Comparison of ENCODE assay signal across 1 cellular context in the genomic region with DNA sequence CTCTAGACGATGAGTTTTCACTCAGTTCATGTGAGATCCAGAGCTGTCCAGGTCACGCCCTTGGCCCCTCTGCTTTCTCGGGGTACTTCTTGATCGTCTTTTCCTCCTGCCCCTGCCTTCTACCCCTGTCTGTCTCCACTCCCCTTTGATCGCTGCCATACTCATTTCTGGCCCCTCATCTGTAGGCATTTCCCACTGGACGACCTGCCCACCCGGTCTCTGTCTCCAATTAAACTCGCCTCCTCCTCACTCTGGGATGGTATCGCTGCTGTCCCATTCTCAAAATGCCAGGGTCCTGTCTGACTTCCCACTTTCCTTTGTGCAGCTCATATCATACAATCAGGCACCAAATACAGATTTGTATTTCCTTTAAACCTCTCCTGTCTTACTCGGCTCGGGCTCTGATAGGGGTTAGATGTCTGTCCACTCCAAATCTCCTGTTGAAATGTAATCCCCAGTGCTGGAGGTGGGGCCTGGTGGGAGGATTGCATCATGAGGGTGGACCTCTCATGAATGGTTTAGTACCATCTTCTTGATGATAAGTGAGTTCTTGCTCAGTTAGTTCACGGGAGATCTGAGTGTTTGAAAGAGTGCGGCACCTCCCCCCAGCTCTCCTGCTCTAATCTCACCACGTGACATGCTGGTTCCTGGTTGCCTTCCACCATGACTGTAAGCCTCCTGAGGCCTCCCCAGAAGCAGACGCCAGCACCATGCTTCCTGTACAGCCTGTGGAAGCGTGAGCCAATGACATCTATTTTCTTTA.
TF ChIP-seq lines count a peak whose summit lies in the region.

No MANE protein-coding gene starts in this region.

TF ChIP-seq in K562, 482 proteins besides CTCF, POLR2A, EP300 and RAD21 (continued from another document and continues in another):
- TF ChIP-seq SLC30A9 (CRISPR knock-in tag; IDR thresholded peaks at IDR 0.05) (no peak), ZNF644 (tag; IDR thresholded peaks at IDR 0.05; ENCODE audit: low read depth) (no peak; the same call in 1 of the 2 replicates), ATF7 (IDR thresholded peaks at IDR 0.05) (peak; percentile 92), CBX3 (IDR thresholded peaks at IDR 0.05; ENCODE audit: borderline replicate concordance in 1 of 2, low read length in 2 of 2) (peak in 1 of 2 experiments; percentile 87; a peak in 2 of 3 replicates), TCF7 (IDR thresholded peaks at IDR 0.05; ENCODE audit: borderline replicate concordance) (no peak), JUN (IDR thresholded peaks at IDR 0.05; ENCODE audit: borderline replicate concordance, low read depth, low read length) (no peak), JUN (CRISPR knock-in tag; IDR thresholded peaks at IDR 0.05; ENCODE audit: borderline replicate concordance) (0 out of 2 replicates have a peak, but pooled peaks have one; percentile 36), SMARCC2 (IDR thresholded peaks at IDR 0.05; ENCODE audit: low read depth) (peak; percentile 23; the same call in 1 of the 2 replicates), RFX5 (IDR thresholded peaks at IDR 0.05; ENCODE audit: low read depth, low read length) (no peak), NFYB (IDR thresholded peaks at IDR 0.05; ENCODE audit: extremely low read depth, insufficient read length) (no peak), FOXP1 (CRISPR knock-in tag; IDR thresholded peaks at IDR 0.05) (0 out of 2 replicates have a peak, but pooled peaks have one; percentile 10), ZNF766 (CRISPR knock-in tag; conservative IDR thresholded peaks at IDR 0.05) (peak; percentile 77), CTBP1 (IDR thresholded peaks at IDR 0.05; ENCODE audit: borderline replicate concordance) (peak; percentile 69; the same call in 1 of the 2 replicates), DIDO1 (tag; IDR thresholded peaks at IDR 0.05; ENCODE audit: low read depth) (no peak), MCM2 (IDR thresholded peaks at IDR 0.05; ENCODE audit: low read depth) (no peak), SUPT5H (IDR thresholded peaks at IDR 0.05) (no peak), RCOR1 (IDR thresholded peaks at IDR 0.05; ENCODE audit: borderline replicate concordance in 1 of 2, low read depth in 2 of 2, low read length in 2 of 2) (peak in 1 of 2 experiments; percentile 74; a peak in 2 of 4 replicates), NCOR1 (IDR thresholded peaks at IDR 0.05) (0 out of 2 replicates have a peak, but pooled peaks have one; percentile 4), ZNF253 (CRISPR knock-in tag; conservative IDR thresholded peaks at IDR 0.05) (no peak)
- TF ChIP-seq, protein P1, sequence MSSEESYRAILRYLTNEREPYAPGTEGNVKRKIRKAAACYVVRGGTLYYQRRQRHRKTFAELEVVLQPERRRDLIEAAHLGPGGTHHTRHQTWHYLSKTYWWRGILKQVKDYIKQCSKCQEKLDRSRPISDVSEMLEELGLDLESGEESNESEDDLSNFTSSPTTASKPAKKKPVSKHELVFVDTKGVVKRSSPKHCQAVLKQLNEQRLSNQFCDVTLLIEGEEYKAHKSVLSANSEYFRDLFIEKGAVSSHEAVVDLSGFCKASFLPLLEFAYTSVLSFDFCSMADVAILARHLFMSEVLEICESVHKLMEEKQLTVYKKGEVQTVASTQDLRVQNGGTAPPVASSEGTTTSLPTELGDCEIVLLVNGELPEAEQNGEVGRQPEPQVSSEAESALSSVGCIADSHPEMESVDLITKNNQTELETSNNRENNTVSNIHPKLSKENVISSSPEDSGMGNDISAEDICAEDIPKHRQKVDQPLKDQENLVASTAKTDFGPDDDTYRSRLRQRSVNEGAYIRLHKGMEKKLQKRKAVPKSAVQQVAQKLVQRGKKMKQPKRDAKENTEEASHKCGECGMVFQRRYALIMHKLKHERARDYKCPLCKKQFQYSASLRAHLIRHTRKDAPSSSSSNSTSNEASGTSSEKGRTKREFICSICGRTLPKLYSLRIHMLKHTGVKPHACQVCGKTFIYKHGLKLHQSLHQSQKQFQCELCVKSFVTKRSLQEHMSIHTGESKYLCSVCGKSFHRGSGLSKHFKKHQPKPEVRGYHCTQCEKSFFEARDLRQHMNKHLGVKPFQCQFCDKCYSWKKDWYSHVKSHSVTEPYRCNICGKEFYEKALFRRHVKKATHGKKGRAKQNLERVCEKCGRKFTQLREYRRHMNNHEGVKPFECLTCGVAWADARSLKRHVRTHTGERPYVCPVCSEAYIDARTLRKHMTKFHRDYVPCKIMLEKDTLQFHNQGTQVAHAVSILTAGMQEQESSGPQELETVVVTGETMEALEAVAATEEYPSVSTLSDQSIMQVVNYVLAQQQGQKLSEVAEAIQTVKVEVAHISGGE (CRISPR knock-in tag; IDR thresholded peaks at IDR 0.05) = peak in 1 of 3 experiments; percentile 40; a peak in 1 of 6 replicates
- TF ChIP-seq, protein P2, sequence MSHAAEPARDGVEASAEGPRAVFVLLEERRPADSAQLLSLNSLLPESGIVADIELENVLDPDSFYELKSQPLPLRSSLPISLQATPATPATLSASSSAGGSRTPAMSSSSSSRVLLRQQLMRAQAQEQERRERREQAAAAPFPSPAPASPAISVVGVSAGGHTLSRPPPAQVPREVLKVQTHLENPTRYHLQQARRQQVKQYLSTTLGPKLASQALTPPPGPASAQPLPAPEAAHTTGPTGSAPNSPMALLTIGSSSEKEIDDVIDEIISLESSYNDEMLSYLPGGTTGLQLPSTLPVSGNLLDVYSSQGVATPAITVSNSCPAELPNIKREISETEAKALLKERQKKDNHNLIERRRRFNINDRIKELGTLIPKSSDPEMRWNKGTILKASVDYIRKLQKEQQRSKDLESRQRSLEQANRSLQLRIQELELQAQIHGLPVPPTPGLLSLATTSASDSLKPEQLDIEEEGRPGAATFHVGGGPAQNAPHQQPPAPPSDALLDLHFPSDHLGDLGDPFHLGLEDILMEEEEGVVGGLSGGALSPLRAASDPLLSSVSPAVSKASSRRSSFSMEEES (CRISPR knock-in tag; IDR thresholded peaks at IDR 0.05) = peak; percentile 93
- TF ChIP-seq, protein P3, sequence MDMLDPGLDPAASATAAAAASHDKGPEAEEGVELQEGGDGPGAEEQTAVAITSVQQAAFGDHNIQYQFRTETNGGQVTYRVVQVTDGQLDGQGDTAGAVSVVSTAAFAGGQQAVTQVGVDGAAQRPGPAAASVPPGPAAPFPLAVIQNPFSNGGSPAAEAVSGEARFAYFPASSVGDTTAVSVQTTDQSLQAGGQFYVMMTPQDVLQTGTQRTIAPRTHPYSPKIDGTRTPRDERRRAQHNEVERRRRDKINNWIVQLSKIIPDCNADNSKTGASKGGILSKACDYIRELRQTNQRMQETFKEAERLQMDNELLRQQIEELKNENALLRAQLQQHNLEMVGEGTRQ (CRISPR knock-in tag; IDR thresholded peaks at IDR 0.05) = peak; percentile 89
- TF ChIP-seq, protein P4, sequence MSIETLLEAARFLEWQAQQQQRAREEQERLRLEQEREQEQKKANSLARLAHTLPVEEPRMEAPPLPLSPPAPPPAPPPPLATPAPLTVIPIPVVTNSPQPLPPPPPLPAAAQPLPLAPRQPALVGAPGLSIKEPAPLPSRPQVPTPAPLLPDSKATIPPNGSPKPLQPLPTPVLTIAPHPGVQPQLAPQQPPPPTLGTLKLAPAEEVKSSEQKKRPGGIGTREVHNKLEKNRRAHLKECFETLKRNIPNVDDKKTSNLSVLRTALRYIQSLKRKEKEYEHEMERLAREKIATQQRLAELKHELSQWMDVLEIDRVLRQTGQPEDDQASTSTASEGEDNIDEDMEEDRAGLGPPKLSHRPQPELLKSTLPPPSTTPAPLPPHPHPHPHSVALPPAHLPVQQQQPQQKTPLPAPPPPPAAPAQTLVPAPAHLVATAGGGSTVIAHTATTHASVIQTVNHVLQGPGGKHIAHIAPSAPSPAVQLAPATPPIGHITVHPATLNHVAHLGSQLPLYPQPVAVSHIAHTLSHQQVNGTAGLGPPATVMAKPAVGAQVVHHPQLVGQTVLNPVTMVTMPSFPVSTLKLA (conservative IDR thresholded peaks at IDR 0.05) = peak; percentile 27 to 42; a peak in 2 of 4 replicates
- TF ChIP-seq, protein P5, sequence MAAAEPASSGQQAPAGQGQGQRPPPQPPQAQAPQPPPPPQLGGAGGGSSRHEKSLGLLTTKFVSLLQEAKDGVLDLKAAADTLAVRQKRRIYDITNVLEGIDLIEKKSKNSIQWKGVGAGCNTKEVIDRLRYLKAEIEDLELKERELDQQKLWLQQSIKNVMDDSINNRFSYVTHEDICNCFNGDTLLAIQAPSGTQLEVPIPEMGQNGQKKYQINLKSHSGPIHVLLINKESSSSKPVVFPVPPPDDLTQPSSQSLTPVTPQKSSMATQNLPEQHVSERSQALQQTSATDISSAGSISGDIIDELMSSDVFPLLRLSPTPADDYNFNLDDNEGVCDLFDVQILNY (CRISPR knock-in tag; IDR thresholded peaks at IDR 0.05) = no peak
- TF ChIP-seq, protein P6, sequence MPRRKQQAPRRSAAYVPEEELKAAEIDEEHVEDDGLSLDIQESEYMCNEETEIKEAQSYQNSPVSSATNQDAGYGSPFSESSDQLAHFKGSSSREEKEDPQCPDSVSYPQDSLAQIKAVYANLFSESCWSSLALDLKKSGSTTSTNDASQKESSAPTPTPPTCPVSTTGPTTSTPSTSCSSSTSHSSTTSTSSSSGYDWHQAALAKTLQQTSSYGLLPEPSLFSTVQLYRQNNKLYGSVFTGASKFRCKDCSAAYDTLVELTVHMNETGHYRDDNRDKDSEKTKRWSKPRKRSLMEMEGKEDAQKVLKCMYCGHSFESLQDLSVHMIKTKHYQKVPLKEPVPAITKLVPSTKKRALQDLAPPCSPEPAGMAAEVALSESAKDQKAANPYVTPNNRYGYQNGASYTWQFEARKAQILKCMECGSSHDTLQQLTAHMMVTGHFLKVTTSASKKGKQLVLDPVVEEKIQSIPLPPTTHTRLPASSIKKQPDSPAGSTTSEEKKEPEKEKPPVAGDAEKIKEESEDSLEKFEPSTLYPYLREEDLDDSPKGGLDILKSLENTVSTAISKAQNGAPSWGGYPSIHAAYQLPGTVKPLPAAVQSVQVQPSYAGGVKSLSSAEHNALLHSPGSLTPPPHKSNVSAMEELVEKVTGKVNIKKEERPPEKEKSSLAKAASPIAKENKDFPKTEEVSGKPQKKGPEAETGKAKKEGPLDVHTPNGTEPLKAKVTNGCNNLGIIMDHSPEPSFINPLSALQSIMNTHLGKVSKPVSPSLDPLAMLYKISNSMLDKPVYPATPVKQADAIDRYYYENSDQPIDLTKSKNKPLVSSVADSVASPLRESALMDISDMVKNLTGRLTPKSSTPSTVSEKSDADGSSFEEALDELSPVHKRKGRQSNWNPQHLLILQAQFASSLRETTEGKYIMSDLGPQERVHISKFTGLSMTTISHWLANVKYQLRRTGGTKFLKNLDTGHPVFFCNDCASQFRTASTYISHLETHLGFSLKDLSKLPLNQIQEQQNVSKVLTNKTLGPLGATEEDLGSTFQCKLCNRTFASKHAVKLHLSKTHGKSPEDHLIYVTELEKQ (CRISPR knock-in tag; IDR thresholded peaks at IDR 0.05) = no peak
- TF ChIP-seq, protein P7, sequence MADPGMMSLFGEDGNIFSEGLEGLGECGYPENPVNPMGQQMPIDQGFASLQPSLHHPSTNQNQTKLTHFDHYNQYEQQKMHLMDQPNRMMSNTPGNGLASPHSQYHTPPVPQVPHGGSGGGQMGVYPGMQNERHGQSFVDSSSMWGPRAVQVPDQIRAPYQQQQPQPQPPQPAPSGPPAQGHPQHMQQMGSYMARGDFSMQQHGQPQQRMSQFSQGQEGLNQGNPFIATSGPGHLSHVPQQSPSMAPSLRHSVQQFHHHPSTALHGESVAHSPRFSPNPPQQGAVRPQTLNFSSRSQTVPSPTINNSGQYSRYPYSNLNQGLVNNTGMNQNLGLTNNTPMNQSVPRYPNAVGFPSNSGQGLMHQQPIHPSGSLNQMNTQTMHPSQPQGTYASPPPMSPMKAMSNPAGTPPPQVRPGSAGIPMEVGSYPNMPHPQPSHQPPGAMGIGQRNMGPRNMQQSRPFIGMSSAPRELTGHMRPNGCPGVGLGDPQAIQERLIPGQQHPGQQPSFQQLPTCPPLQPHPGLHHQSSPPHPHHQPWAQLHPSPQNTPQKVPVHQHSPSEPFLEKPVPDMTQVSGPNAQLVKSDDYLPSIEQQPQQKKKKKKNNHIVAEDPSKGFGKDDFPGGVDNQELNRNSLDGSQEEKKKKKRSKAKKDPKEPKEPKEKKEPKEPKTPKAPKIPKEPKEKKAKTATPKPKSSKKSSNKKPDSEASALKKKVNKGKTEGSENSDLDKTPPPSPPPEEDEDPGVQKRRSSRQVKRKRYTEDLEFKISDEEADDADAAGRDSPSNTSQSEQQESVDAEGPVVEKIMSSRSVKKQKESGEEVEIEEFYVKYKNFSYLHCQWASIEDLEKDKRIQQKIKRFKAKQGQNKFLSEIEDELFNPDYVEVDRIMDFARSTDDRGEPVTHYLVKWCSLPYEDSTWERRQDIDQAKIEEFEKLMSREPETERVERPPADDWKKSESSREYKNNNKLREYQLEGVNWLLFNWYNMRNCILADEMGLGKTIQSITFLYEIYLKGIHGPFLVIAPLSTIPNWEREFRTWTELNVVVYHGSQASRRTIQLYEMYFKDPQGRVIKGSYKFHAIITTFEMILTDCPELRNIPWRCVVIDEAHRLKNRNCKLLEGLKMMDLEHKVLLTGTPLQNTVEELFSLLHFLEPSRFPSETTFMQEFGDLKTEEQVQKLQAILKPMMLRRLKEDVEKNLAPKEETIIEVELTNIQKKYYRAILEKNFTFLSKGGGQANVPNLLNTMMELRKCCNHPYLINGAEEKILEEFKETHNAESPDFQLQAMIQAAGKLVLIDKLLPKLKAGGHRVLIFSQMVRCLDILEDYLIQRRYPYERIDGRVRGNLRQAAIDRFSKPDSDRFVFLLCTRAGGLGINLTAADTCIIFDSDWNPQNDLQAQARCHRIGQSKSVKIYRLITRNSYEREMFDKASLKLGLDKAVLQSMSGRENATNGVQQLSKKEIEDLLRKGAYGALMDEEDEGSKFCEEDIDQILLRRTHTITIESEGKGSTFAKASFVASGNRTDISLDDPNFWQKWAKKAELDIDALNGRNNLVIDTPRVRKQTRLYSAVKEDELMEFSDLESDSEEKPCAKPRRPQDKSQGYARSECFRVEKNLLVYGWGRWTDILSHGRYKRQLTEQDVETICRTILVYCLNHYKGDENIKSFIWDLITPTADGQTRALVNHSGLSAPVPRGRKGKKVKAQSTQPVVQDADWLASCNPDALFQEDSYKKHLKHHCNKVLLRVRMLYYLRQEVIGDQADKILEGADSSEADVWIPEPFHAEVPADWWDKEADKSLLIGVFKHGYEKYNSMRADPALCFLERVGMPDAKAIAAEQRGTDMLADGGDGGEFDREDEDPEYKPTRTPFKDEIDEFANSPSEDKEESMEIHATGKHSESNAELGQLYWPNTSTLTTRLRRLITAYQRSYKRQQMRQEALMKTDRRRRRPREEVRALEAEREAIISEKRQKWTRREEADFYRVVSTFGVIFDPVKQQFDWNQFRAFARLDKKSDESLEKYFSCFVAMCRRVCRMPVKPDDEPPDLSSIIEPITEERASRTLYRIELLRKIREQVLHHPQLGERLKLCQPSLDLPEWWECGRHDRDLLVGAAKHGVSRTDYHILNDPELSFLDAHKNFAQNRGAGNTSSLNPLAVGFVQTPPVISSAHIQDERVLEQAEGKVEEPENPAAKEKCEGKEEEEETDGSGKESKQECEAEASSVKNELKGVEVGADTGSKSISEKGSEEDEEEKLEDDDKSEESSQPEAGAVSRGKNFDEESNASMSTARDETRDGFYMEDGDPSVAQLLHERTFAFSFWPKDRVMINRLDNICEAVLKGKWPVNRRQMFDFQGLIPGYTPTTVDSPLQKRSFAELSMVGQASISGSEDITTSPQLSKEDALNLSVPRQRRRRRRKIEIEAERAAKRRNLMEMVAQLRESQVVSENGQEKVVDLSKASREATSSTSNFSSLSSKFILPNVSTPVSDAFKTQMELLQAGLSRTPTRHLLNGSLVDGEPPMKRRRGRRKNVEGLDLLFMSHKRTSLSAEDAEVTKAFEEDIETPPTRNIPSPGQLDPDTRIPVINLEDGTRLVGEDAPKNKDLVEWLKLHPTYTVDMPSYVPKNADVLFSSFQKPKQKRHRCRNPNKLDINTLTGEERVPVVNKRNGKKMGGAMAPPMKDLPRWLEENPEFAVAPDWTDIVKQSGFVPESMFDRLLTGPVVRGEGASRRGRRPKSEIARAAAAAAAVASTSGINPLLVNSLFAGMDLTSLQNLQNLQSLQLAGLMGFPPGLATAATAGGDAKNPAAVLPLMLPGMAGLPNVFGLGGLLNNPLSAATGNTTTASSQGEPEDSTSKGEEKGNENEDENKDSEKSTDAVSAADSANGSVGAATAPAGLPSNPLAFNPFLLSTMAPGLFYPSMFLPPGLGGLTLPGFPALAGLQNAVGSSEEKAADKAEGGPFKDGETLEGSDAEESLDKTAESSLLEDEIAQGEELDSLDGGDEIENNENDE (IDR thresholded peaks at IDR 0.05; ENCODE audit: low read depth, low read length) = no peak
